8 cellular contexts compared by ENCODE assay signal in the genomic region with DNA sequence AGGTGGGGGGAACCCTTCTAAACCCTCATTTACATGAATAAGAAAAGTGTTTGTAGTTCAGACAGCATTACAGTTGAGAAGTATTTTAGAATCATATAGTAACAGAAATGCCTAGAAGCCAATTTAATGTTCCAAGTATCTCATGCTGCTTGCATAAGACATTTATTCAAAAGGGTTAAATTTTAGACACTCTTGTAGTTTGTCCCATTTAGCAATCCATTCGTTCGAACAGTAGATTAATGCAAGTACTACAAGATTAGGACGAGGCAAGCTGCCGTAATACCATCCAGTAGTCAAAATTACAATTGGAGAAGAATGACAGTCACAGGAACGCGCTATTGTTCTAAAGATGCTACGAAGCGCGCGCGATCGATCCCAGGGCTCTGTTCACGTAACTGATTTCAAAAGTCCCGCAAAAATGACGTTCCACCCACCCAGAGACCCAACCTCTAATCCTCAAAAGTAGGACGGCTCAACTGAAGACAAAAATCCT. TPM values are rescaled to one million over a fixed set of nuclear protein-coding genes. Genes with fewer than 3 reads are reported as not detected.
DNase-seq lines count a peak whose midpoint lies in the region; ATAC-seq and TF ChIP-seq lines count a peak whose summit lies in the region.

No MANE protein-coding gene starts in this region.

- peak overlapping the region; percentile 99 for H3K27ac Mint-ChIP-seq in nephron progenitor cell

- no peaks in the 10 kb centered on the region; the same call in 1 of the 2 replicates for H3K36me3 ChIP-seq in Panc1 (ENCODE audit: control insufficient read depth, insufficient read depth, low read length)

- peak overlapping the region; percentile 99 for H3K4me3 Mint-ChIP-seq in nephron progenitor cell

- no peaks in the 10 kb centered on the region for H3K9me3 Mint-ChIP-seq in nephron progenitor cell

- peak; percentile 36 for ATAC-seq in GM19324 (IDR thresholded peaks at IDR 0.05; ENCODE audit: low FRiP score, unreplicated experiment)
- peak; percentile 40 for ATAC-seq in HG03354 (IDR thresholded peaks at IDR 0.05; ENCODE audit: poor library complexity, severe bottlenecking, unreplicated experiment)
- ATAC-seq in Panc1, result peak; percentile 59

- POLR2A ChIA-PET in Panc1 (lab: Charles Lee), result interaction anchor here (0.7 kb wide), 1 partner anchor 641 kb away, joined by 3 read pairs; no protein-coding TSS in a partner anchor

- peaks cover 16% of the 10 kb centered on the region for H3K36me3 Mint-ChIP-seq in nephron progenitor cell (ENCODE audit: low read depth)

- no peak for TF ChIP-seq CTCF in Panc1 (IDR thresholded peaks at IDR 0.05)
- no peak for TF ChIP-seq CTCF in nephron progenitor cell (IDR thresholded peaks at IDR 0.05)

- H3K27me3 Mint-ChIP-seq in nephron progenitor cell (ENCODE audit: low read depth, poor library complexity), result no peaks in the 10 kb centered on the region

- H3K4me3 ChIP-seq in Panc1 (ENCODE audit: low read depth in 2 of 2, low read length in 2 of 2), result peak overlapping the region; percentile 64 to 95

- CTCF ChIA-PET in Panc1 (lab: Charles Lee), result no interaction called here

- in situ Hi-C loops in Panc1 (cut with HindIII; ENCODE audit: low pct_unique_long_range_greater_than_20kb, low sequenced_read_pairs), result no loop called here

- H3K4me1 ChIP-seq in Panc1 (ENCODE audit: control insufficient read depth, insufficient read depth, low read length), result peaks cover 17% of the 10 kb centered on the region

- peak; percentile 70 for DNase-seq in Ammon's horn (ENCODE audit: low spot score)
- no peak for DNase-seq in Panc1 (ENCODE audit: low read depth, low spot score)
- peak; percentile 41 for DNase-seq in epidermal melanocyte (ENCODE audit: insufficient read length, low spot score)
- DNase-seq in nephron progenitor cell, result no peak
- DNase-seq in effector CD8-positive, alpha-beta T cell (lab: John Stamatoyannopoulos, UW), result no peak
- no peak for DNase-seq in KG1 (lab: John Stamatoyannopoulos, UW)

- BruUV-seq in Panc1 (replicated peaks; lab: Mats Ljungman, UMichigan), result TSS peak; percentile 88

- no peaks in the 10 kb centered on the region for H3K9me3 ChIP-seq in Panc1 (ENCODE audit: control insufficient read depth, insufficient read depth, low read depth, low read length)

- H3K4me1 Mint-ChIP-seq in nephron progenitor cell, result peaks cover 33% of the 10 kb centered on the region

- no peaks in the 10 kb centered on the region for H3K27me3 ChIP-seq in Panc1 (ENCODE audit: control insufficient read depth, insufficient read depth, low read length)

- peak overlapping the region; percentile 95 for H3K27ac ChIP-seq in Panc1 (ENCODE audit: low read length)

- intact Hi-C loops in Panc1 (cut with micrococcal nuclease; ENCODE audit: unreplicated experiment), result no loop called here

RNA-seq across cellular contexts. Expression of gene TMEM237, which starts 1.2 kb away (rescaled TPM):
- 30.6 TPM for total RNA-seq in Panc1 (2021; ENCODE audit: unreplicated experiment)
- polyA plus RNA-seq in Panc1 (2012; ENCODE audit: insufficient read length), result 20.0 TPM

RNA-seq across cellular contexts. Expression of gene MPP4, which starts 56.3 kb away (rescaled TPM):
- total RNA-seq in Panc1 (2021; ENCODE audit: unreplicated experiment), result not detected
- polyA plus RNA-seq in Panc1 (2012; ENCODE audit: insufficient read length), result not detected

Comparison
In these comparisons a context has a peak if more than half of its experiments do, and no peak if none do; other contexts are left out.
1. DNase-seq: peak in Ammon's horn (single experiment) and epidermal melanocyte (single experiment); none in Panc1 (single experiment), nephron progenitor cell (single experiment), effector CD8-positive, alpha-beta T cell (single experiment) and KG1 (single experiment).
2. Peak in every context shown above with its lines, with median percentiles within 50 percentile points of each other: ATAC-seq.